Comparison of ENCODE assay signal across 8 cellular contexts in the genomic region with DNA sequence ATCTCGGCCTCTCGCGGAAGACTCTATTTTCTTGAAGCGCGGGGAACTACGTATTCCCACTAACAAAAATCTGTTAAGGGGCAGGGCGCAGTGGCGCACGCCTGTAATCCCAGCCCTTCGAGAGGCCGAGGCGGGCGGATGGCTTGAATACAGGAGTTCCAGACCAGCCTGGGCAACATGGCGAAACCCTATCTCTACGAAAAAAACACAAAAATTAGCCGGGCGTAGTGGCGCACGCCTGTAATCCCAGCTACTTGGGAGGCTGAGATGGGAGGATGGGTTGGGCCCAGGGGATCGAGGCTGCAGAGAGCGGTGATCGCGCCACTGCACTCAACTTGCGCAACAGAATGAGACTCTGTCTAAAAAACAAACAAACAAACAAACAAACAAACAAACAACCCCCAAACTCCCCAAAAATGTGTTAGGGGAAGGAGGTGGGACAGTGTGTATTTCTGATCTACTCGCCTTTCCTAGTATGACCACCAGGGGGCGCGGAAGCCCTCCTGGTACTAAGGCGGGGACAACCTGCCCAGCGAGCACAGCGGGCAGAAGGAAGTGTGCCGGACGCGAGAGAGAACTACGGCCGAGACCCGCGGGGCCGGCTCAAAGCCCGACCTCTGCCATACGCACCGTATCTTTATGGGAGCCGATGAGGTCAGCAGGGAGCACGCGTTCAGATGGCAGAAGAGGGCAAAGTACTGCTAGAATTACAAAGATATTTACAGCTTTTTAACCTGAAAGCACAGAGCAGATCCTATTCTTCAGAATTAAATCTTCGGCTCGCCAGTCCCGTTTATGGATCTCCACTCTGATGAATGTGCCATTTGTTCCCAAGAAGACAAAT.
DNase-seq lines count a peak whose midpoint lies in the region; ATAC-seq lines count a peak whose summit lies in the region.

No MANE protein-coding gene starts in this region.

- DNase-seq in ACHN (peak; percentile 79), NCI-H2171 treated with DMSO at 0.1 percent for 48 hours (lab: John Stamatoyannopoulos, UW) (peak; percentile 73), cerebellar cortex (ENCODE audit: low spot score) (peak; percentile 86), kidney glomerular epithelial cell (lab: John Stamatoyannopoulos, UW) (peak; percentile 64)
- DNase-seq in stimulated activated CD4-positive, alpha-beta T cell treated with anti-CD3 and anti-CD28 coated beads, Interleukin-1b, Interleukin-23, amount 100 ng/mL, for 1 hour (ENCODE audit: low read depth in 2 of 2) = peak; percentile 69 to 75

- in situ Hi-C loops in ACHN (cut with HindIII; ENCODE audit: low pct_ligation_motif_present, low pct_unique_long_range_greater_than_20kb, low sequenced_read_pairs) = no loop called here

- ATAC-seq in GM18517 (IDR thresholded peaks at IDR 0.05; ENCODE audit: unreplicated experiment) (peak; percentile 87), HG03064 (IDR thresholded peaks at IDR 0.05; ENCODE audit: low read depth, unreplicated experiment) (peak; percentile 69)
- ATAC-seq in activated CD4-positive, CD25-positive, alpha-beta regulatory T cell treated with anti-CD3 and anti-CD28 coated beads, Interleukin-2, amount 50 U/mL, for 24 hours = peak; percentile 77 to 80

Comparison
In these comparisons a context has a peak if more than half of its experiments do, and no peak if none do; other contexts are left out.
1. Peak in every context shown above with its lines: DNase-seq and ATAC-seq.